In genomic region chr5:65760504-65761275, GRCh38 we compare ENCODE assay signal across 8 cellular contexts. TPM values are rescaled to one million over a fixed set of nuclear protein-coding genes. Genes with fewer than 3 reads are reported as not detected.
DNase-seq lines count a peak whose midpoint lies in the region; ATAC-seq and TF ChIP-seq lines count a peak whose summit lies in the region.

No MANE protein-coding gene starts in this region.

- POLR2A ChIA-PET in activated CD4-positive, alpha-beta memory T cell treated with anti-CD3 and anti-CD28 coated beads for 36 hours (lab: Charles Lee): no interaction called here

- DNase-seq in GM12864 (ENCODE audit: low read depth) (peak; percentile 15), globus pallidus (ENCODE audit: low spot score) (peak; percentile 90), GM10266 (ENCODE audit: extremely low spot score) (no peak), sigmoid colon (no peak)
- peak; percentile 51 for DNase-seq in activated CD4-positive, alpha-beta memory T cell treated with anti-CD3 and anti-CD28 coated beads for 36 hours
- DNase-seq in stimulated activated CD8-positive, alpha-beta memory T cell treated with anti-CD3 and anti-CD28 coated beads, Interleukin-12 subunit alpha, Interleukin-12 subunit beta, amount 100 ng/mL, for 4 hours (ENCODE audit: low read depth): peak; percentile 8

- CTCF ChIA-PET in activated CD4-positive, alpha-beta memory T cell treated with anti-CD3 and anti-CD28 coated beads for 36 hours (lab: Charles Lee): interaction anchor here (0.6 to 1.3 kb wide), 4 partner anchors 8 to 546 kb away, joined by 3 to 4 read pairs (median 3); no protein-coding TSS in a partner anchor

- peak; percentile 69 for ATAC-seq in HG03139 (IDR thresholded peaks at IDR 0.05; ENCODE audit: unreplicated experiment)
- no peak for ATAC-seq in HG02970 (IDR thresholded peaks at IDR 0.05; ENCODE audit: low FRiP score, unreplicated experiment)

- no peaks in the 10 kb centered on the region for H3K27me3 Mint-ChIP-seq in activated CD4-positive, alpha-beta memory T cell treated with anti-CD3 and anti-CD28 coated beads for 36 hours

- WGBS in sigmoid colon, 2 donors: 61 to 63% methylated on average over 2 of the region's 2 CpGs

- no peaks in the 10 kb centered on the region for H3K27me3 ChIP-seq in sigmoid colon

- H3K4me3 ChIP-seq in GM12864 (ENCODE audit: low read depth, low read length) (no peak overlapping the region), sigmoid colon (no peak overlapping the region)

- H3K4me1 Mint-ChIP-seq in activated CD4-positive, alpha-beta memory T cell treated with anti-CD3 and anti-CD28 coated beads for 36 hours (ENCODE audit: low read depth): peaks cover 3% of the 10 kb centered on the region

- H3K9me3 ChIP-seq in sigmoid colon: no peaks in the 10 kb centered on the region

- H3K9me3 Mint-ChIP-seq in activated CD4-positive, alpha-beta memory T cell treated with anti-CD3 and anti-CD28 coated beads for 36 hours: no peaks in the 10 kb centered on the region

- no peak for TF ChIP-seq POLR2A in sigmoid colon (IDR thresholded peaks at IDR 0.05)

- no peak overlapping the region for H3K27ac ChIP-seq in sigmoid colon

- no peak overlapping the region for H3K27ac Mint-ChIP-seq in activated CD4-positive, alpha-beta memory T cell treated with anti-CD3 and anti-CD28 coated beads for 36 hours

- no peak for TF ChIP-seq EP300 in sigmoid colon (IDR thresholded peaks at IDR 0.05)

- H3K4me3 Mint-ChIP-seq in activated CD4-positive, alpha-beta memory T cell treated with anti-CD3 and anti-CD28 coated beads for 36 hours: no peak overlapping the region

- H3K36me3 ChIP-seq in sigmoid colon: peaks cover 0 to 17% (median 3%) of the 10 kb centered on the region in 4 donors

- no peaks in the 10 kb centered on the region for H3K36me3 Mint-ChIP-seq in activated CD4-positive, alpha-beta memory T cell treated with anti-CD3 and anti-CD28 coated beads for 36 hours

- TF ChIP-seq CTCF in GM12864 (IDR thresholded peaks at IDR 0.05; ENCODE audit: low read depth, low read length, missing control alignments): peak; percentile 33
- TF ChIP-seq CTCF in GM10266 (IDR thresholded peaks at IDR 0.05; ENCODE audit: control insufficient read depth, insufficient read depth, low read depth, missing control alignments): no peak
- no peak for TF ChIP-seq CTCF in sigmoid colon (IDR thresholded peaks at IDR 0.05)

- no peaks in the 10 kb centered on the region for H3K4me1 ChIP-seq in sigmoid colon

- intact Hi-C loops in activated CD4-positive, alpha-beta memory T cell treated with anti-CD3 and anti-CD28 coated beads for 36 hours (cut with micrococcal nuclease): no loop called here
- intact Hi-C loops in sigmoid colon (cut with DNase I): no loop called here

RNA-seq across cellular contexts. Expression of gene NLN, which starts 38.7 kb away (rescaled TPM):
- total RNA-seq in activated CD4-positive, alpha-beta memory T cell treated with anti-CD3 and anti-CD28 coated beads for 36 hours: 10 to 100 TPM; 22.7 to 23.7 TPM
- 1 to 10 TPM; 4.8 to 8.9 (median 7.0) TPM for total RNA-seq in sigmoid colon
- 10 to 100 TPM in 2 of 3 donors, 1 to 10 TPM in 1; 7.1 to 43.7 (median 27.6) TPM for polyA plus RNA-seq in sigmoid colon

RNA-seq across cellular contexts. Expression of gene SGTB, which starts 38.8 kb away (rescaled TPM):
- total RNA-seq in activated CD4-positive, alpha-beta memory T cell treated with anti-CD3 and anti-CD28 coated beads for 36 hours: 10 to 100 TPM; 16.5 to 16.7 TPM
- 10 to 100 TPM; 10.2 to 13.9 (median 11.6) TPM for total RNA-seq in sigmoid colon
- polyA plus RNA-seq in sigmoid colon: 1 to 10 TPM; 1.2 to 2.4 (median 1.4) TPM

Comparison
In these comparisons a context has a peak if more than half of its experiments do, and no peak if none do; other contexts are left out.
1. DNase-seq: peak in GM12864 (single experiment), activated CD4-positive, alpha-beta memory T cell treated with anti-CD3 and anti-CD28 coated beads for 36 hours (single experiment), globus pallidus (single experiment) and stimulated activated CD8-positive, alpha-beta memory T cell treated with anti-CD3 and anti-CD28 coated beads, Interleukin-12 subunit alpha, Interleukin-12 subunit beta, amount 100 ng/mL, for 4 hours (single experiment); none in GM10266 (single experiment) and sigmoid colon (single experiment).